Comparison of ENCODE assay signal across 8 cellular contexts in genomic region chr11:762421-763072, GRCh38. TPM values are rescaled to one million over a fixed set of nuclear protein-coding genes. Genes with fewer than 3 reads are reported as not detected.
A peak's percentile ranks its signal among the peaks of the same experiment; 100 is the strongest.
DNase-seq lines count a peak whose midpoint lies in the region; ATAC-seq and TF ChIP-seq lines count a peak whose summit lies in the region.

No MANE protein-coding gene starts in this region.

- no peak overlapping the region for H3K18ac ChIP-seq in mesendoderm (ENCODE audit: low read length)

- H3K27me3 ChIP-seq in mesendoderm (ENCODE audit: insufficient read depth, low read length, poor library complexity) (no peaks in the 10 kb centered on the region), testis (no peaks in the 10 kb centered on the region)

- H3K9ac ChIP-seq in mesendoderm (ENCODE audit: low read length) = no peak overlapping the region

- no CpG with 5 or more reads among the region's 10 CpGs for WGBS in mesendoderm (ENCODE audit: extremely low coverage, insufficient coverage, low lambda C conversion rate)
- 67 to 70% methylated on average over 7 to 10 of the region's 10 CpGs for WGBS in testis, 2 donors

- H3K4me3 ChIP-seq in mesendoderm (ENCODE audit: low read length) (no peak overlapping the region), testis (no peak overlapping the region)

- peaks cover 36% of the 10 kb centered on the region for H3K36me3 Mint-ChIP-seq in stimulated activated memory B cell treated with anti-CD40 and anti-IgM and Interleukin-4, amounts not matched to agents 10 μg/mL and 1 μg/mL and 100 μg/mL, for 72 hours

- no peak overlapping the region for H3K4ac ChIP-seq in mesendoderm (ENCODE audit: low read depth, low read length)

- TF ChIP-seq POLR2A in testis (IDR thresholded peaks at IDR 0.05) = no peak

- H3K23ac ChIP-seq in mesendoderm (ENCODE audit: low read length) = no peak overlapping the region

- H3K27ac ChIP-seq in mesendoderm (ENCODE audit: low read depth, low read length) = no peak overlapping the region
- H3K27ac ChIP-seq in testis = no peak overlapping the region

- no peaks in the 10 kb centered on the region for H3K9me3 Mint-ChIP-seq in stimulated activated memory B cell treated with anti-CD40 and anti-IgM and Interleukin-4, amounts not matched to agents 10 μg/mL and 1 μg/mL and 100 μg/mL, for 72 hours

- H3K79me1 ChIP-seq in mesendoderm (ENCODE audit: low read length) = no peaks in the 10 kb centered on the region

- H3K79me2 ChIP-seq in mesendoderm (ENCODE audit: control insufficient read depth, insufficient read depth, low read length) = no peaks in the 10 kb centered on the region

- H2BK15ac ChIP-seq in mesendoderm (replicated peaks; ENCODE audit: low read depth) = no peak overlapping the region

- no peak for ATAC-seq in stimulated activated memory B cell treated with anti-CD40 and anti-IgM and Interleukin-4, amounts not matched to agents 10 μg/mL and 1 μg/mL and 100 μg/mL, for 72 hours

- H3K4me1 Mint-ChIP-seq in stimulated activated memory B cell treated with anti-CD40 and anti-IgM and Interleukin-4, amounts not matched to agents 10 μg/mL and 1 μg/mL and 100 μg/mL, for 72 hours = no peaks in the 10 kb centered on the region

- no peak overlapping the region for H3K4me3 Mint-ChIP-seq in stimulated activated memory B cell treated with anti-CD40 and anti-IgM and Interleukin-4, amounts not matched to agents 10 μg/mL and 1 μg/mL and 100 μg/mL, for 72 hours

- no peak overlapping the region for H4K8ac ChIP-seq in mesendoderm (ENCODE audit: low read depth, low read length)

- H3K27me3 Mint-ChIP-seq in stimulated activated memory B cell treated with anti-CD40 and anti-IgM and Interleukin-4, amounts not matched to agents 10 μg/mL and 1 μg/mL and 100 μg/mL, for 72 hours = no peaks in the 10 kb centered on the region

- H3K36me3 ChIP-seq in mesendoderm (ENCODE audit: control insufficient read depth, insufficient read depth, low read length) (peaks cover 18% of the 10 kb centered on the region), testis (ENCODE audit: low read depth, missing control alignments) (no peaks in the 10 kb centered on the region)

- H2BK5ac ChIP-seq in mesendoderm (ENCODE audit: low read length) = no peak overlapping the region

- H3K4me1 ChIP-seq in mesendoderm (ENCODE audit: control insufficient read depth, low read depth, low read length) (peaks cover 3% of the 10 kb centered on the region), testis (no peaks in the 10 kb centered on the region)

- no peak overlapping the region for H3K4me2 ChIP-seq in mesendoderm (ENCODE audit: low read length)

- H3K9me3 ChIP-seq in testis = no peaks in the 10 kb centered on the region

- DNase-seq in stimulated activated CD4-positive, alpha-beta T cell treated with anti-CD3 and anti-CD28 coated beads, Interleukin-1b, Interleukin-23, amount 100 ng/mL, for 48 hours = peak; percentile 19
- DNase-seq in stimulated activated CD4-positive, alpha-beta T cell treated with anti-CD3 and anti-CD28 coated beads, Interleukin-4, amount 100 ng/mL, for 24 hours = no peak
- peak; percentile 59 for DNase-seq in NCI-H69 (lab: John Stamatoyannopoulos, UW)
- peak; percentile 76 for DNase-seq in cerebellar cortex (ENCODE audit: low spot score)
- peak; percentile 48 for DNase-seq in mesendoderm
- no peak for DNase-seq in NCI-H345 treated with DMSO at 0.1 percent for 48 hours (lab: John Stamatoyannopoulos, UW; ENCODE audit: unreplicated experiment)
- DNase-seq in testis = no peak

- H2AK5ac ChIP-seq in mesendoderm (ENCODE audit: low read length) = no peak overlapping the region

- intact Hi-C loops in testis (cut with DNase I; ENCODE audit: low total_unique reads) = no loop called here

- no peak overlapping the region for H4K5ac ChIP-seq in mesendoderm (ENCODE audit: low read length)

- H2BK120ac ChIP-seq in mesendoderm (ENCODE audit: low read depth, low read length) = no peak overlapping the region

- TF ChIP-seq CTCF in testis (IDR thresholded peaks at IDR 0.05) = no peak

- H3K27ac Mint-ChIP-seq in stimulated activated memory B cell treated with anti-CD40 and anti-IgM and Interleukin-4, amounts not matched to agents 10 μg/mL and 1 μg/mL and 100 μg/mL, for 72 hours = no peak overlapping the region

- H3K56ac ChIP-seq in mesendoderm (ENCODE audit: low read length) = no peak overlapping the region

RNA-seq across cellular contexts. Expression of gene GATD1, which starts 14.7 kb away (rescaled TPM):
- 21.0 TPM for polyA plus RNA-seq in mesendoderm (2013, experiment 1 of 2)
- 18.6 TPM for polyA plus RNA-seq in mesendoderm (2013, experiment 2 of 2)
- 10 to 100 TPM; 80.9 to 84.2 TPM for total RNA-seq in testis
- 64.3 TPM for polyA plus RNA-seq in testis (ENCODE audit: insufficient read depth, low read depth, low replicate concordance)

RNA-seq across cellular contexts. Expression of gene TALDO1, which starts 15.3 kb away (rescaled TPM):
- polyA plus RNA-seq in mesendoderm (2013, experiment 1 of 2) = 169 TPM
- polyA plus RNA-seq in mesendoderm (2013, experiment 2 of 2) = 176 TPM
- 10 to 100 TPM; 84.8 to 88.1 TPM for total RNA-seq in testis
- polyA plus RNA-seq in testis (ENCODE audit: insufficient read depth, low read depth, low replicate concordance) = 86.6 TPM

RNA-seq across cellular contexts. Expression of gene CEND1, which starts 27.3 kb away (rescaled TPM):
- 0.13 TPM for polyA plus RNA-seq in mesendoderm (2013, experiment 1 of 2)
- 0.15 TPM for polyA plus RNA-seq in mesendoderm (2013, experiment 2 of 2)
- 1 to 10 TPM; 1.0 to 2.1 TPM for total RNA-seq in testis
- polyA plus RNA-seq in testis (ENCODE audit: insufficient read depth, low read depth, low replicate concordance) = 0.50 TPM

RNA-seq across cellular contexts. Expression of gene SLC25A22, which starts 35.5 kb away (rescaled TPM):
- 30.5 TPM for polyA plus RNA-seq in mesendoderm (2013, experiment 1 of 2)
- polyA plus RNA-seq in mesendoderm (2013, experiment 2 of 2) = 30.6 TPM
- total RNA-seq in testis = 10 to 100 TPM; 39.7 to 42.4 TPM
- polyA plus RNA-seq in testis (ENCODE audit: insufficient read depth, low read depth, low replicate concordance) = 25.1 TPM

RNA-seq across cellular contexts. Expression of gene PIDD1, which starts 42.5 kb away (rescaled TPM):
- polyA plus RNA-seq in mesendoderm (2013, experiment 1 of 2) = 9.5 TPM
- 9.2 TPM for polyA plus RNA-seq in mesendoderm (2013, experiment 2 of 2)
- 10 to 100 TPM; 50.7 to 59.3 TPM for total RNA-seq in testis
- 17.6 TPM for polyA plus RNA-seq in testis (ENCODE audit: insufficient read depth, low read depth, low replicate concordance)

Comparison
In these comparisons a context has a peak if more than half of its experiments do, and no peak if none do; other contexts are left out.
1. DNase-seq: peak in stimulated activated CD4-positive, alpha-beta T cell treated with anti-CD3 and anti-CD28 coated beads, Interleukin-1b, Interleukin-23, amount 100 ng/mL, for 48 hours (single experiment), NCI-H69 (single experiment), cerebellar cortex (single experiment) and mesendoderm (single experiment); none in stimulated activated CD4-positive, alpha-beta T cell treated with anti-CD3 and anti-CD28 coated beads, Interleukin-4, amount 100 ng/mL, for 24 hours (single experiment), NCI-H345 treated with DMSO at 0.1 percent for 48 hours (single experiment) and testis (single experiment).